Comparison of ENCODE assay signal across 25 cellular contexts in genomic region chr5:174402224-174402812, GRCh38.
DNase-seq lines count a peak whose midpoint lies in the region; ATAC-seq, FAIRE-seq and TF ChIP-seq lines count a peak whose summit lies in the region.
"Had no signal": no experiment of that assay in that cellular context is flagged by ENCODE, and none has a peak within 500 bp of the region (broad histone marks: within the 10 kb centered on the region; RNA-seq: fewer than 3 reads in every experiment).

No MANE protein-coding gene starts in this region.

- peaks cover 19% of the 10 kb centered on the region for H3K27me3 ChIP-seq in AG04450 (ENCODE audit: control insufficient read depth, insufficient read depth, low read length)
- no peaks in the 10 kb centered on the region for H3K27me3 ChIP-seq in RWPE2 (ENCODE audit: insufficient read depth, poor library complexity, severe bottlenecking)
- H3K27me3 ChIP-seq: vagina had no signal

- CTCF ChIA-PET in AG04450 (lab: Charles Lee) (interaction anchor here (0.5 to 1.7 kb wide), 6 partner anchors 11 to 392 kb away, joined by 3 to 11 read pairs (median 4); partner anchors contain the start of gene NSG2), HEK293 (lab: Yijun Ruan, JAX) (interaction anchor here (0.6 to 1.3 kb wide), 5 partner anchors 17 to 1734 kb away, joined by 3 to 5 read pairs (median 3); no protein-coding TSS in a partner anchor)

- DNase-seq in AG04450 (ENCODE audit: low read depth, low spot score) (no peak), RWPE2 (ENCODE audit: low spot score) (no peak), fibroblast of the aortic adventitia (ENCODE audit: low read depth) (peak; percentile 25), SK-N-DZ (ENCODE audit: low spot score) (no peak), GM12892 (ENCODE audit: insufficient read length) (no peak)
- DNase-seq in activated naive CD4-positive, alpha-beta T cell treated with Interleukin-2 at 50 U/mL for 16 hours: no peak
- DNase-seq: ACHN; activated CD4-positive, alpha-beta T cell treated with anti-CD3 and anti-CD28 coated beads for 1 hour; activated naive CD4-positive, alpha-beta T cell treated with anti-CD3 and anti-CD28 coated beads for 36 hours; activated T-cell treated with anti-CD3 and anti-CD28 coated beads, Interleukin-2, amount 50 U/mL, for 4 hours; amygdala; heart right ventricle; mucosa of descending colon; NCI-H1694 treated with DMSO at 0.1 percent for 48 hours; NCI-H226; NCI-H82; T-helper 9 cell had no signal

- POLR2A ChIA-PET in AG04450 (lab: Yijun Ruan, JAX): interaction anchor here (0.7 kb wide), 1 partner anchor 391 kb away, joined by 6 read pairs; no protein-coding TSS in a partner anchor
- POLR2A ChIA-PET in HEK293 (lab: Yijun Ruan, JAX): interaction anchor here (0.7 to 1.3 kb wide), 4 partner anchors 8 to 60 kb away, joined by 3 to 4 read pairs (median 4); no protein-coding TSS in a partner anchor

- ATAC-seq in RWPE2 (ENCODE audit: low read depth) (peak; percentile 36; the same call in 1 of the 3 replicates), GM21526 (IDR thresholded peaks at IDR 0.05; ENCODE audit: low FRiP score, unreplicated experiment) (no peak)
- ATAC-seq: activated T-cell treated with anti-CD3 and anti-CD28 coated beads, Interleukin-2, amount 50 U/mL, for 4 hours; heart right ventricle; K562; left lobe of liver; mucosa of descending colon had no signal

- no peaks in the 10 kb centered on the region for H3K9me3 ChIP-seq in AG04450 (ENCODE audit: control insufficient read depth, insufficient read depth, low read length)
- no peaks in the 10 kb centered on the region for H3K9me3 ChIP-seq in HEK293 (ENCODE audit: control insufficient read depth, insufficient read depth, low read depth, low read length)
- H3K9me3 ChIP-seq in RWPE2 (ENCODE audit: severe bottlenecking): no peaks in the 10 kb centered on the region
- H3K9me3 ChIP-seq: HAP-1, heart right ventricle, mucosa of descending colon, prostate gland, suprapubic skin, vagina had no signal

- H3K4me3 ChIP-seq in AG04450 (ENCODE audit: low read depth, low read length) (no peak overlapping the region), HEK293 (ENCODE audit: low read depth, low read length) (no peak overlapping the region), RWPE2 (ENCODE audit: severe bottlenecking) (no peak overlapping the region), fibroblast of the aortic adventitia (ENCODE audit: low read depth, low read length) (no peak overlapping the region)
- H3K4me3 ChIP-seq: HAP-1, heart right ventricle, K562, mucosa of descending colon, prostate gland, suprapubic skin, vagina had no signal

- no peak for FAIRE-seq in GM12892 (lab: Jason Lieb, UNC)
- FAIRE-seq: K562 had no signal

- no peaks in the 10 kb centered on the region for H3K36me3 ChIP-seq in HEK293 (ENCODE audit: control insufficient read depth in 2 of 2, insufficient read depth in 1 of 2, low read length in 2 of 2)
- no peaks in the 10 kb centered on the region for H3K36me3 ChIP-seq in RWPE2 (ENCODE audit: low read depth)
- H3K36me3 ChIP-seq: HAP-1, heart right ventricle, prostate gland, suprapubic skin, vagina had no signal

- H3K4me1 ChIP-seq in HEK293 (ENCODE audit: control insufficient read depth, insufficient read depth, low read length) (peaks cover 14% of the 10 kb centered on the region), RWPE2 (ENCODE audit: insufficient read depth, poor library complexity, severe bottlenecking) (no peaks in the 10 kb centered on the region)
- H3K4me1 ChIP-seq: HAP-1, heart right ventricle, prostate gland, suprapubic skin, vagina had no signal

- no peak overlapping the region for H3K27ac ChIP-seq in AG04450 (ENCODE audit: low read depth, low read length)
- peak overlapping the region; percentile 48; the same call in 1 of the 2 replicates for H3K27ac ChIP-seq in HEK293 (ENCODE audit: extremely low read depth, low read depth, low read length)
- no peak overlapping the region for H3K27ac ChIP-seq in RWPE2 (ENCODE audit: poor library complexity, severe bottlenecking)
- H3K27ac ChIP-seq: heart right ventricle, prostate gland, suprapubic skin, vagina had no signal

- TF ChIP-seq CTCF in AG04450 (IDR thresholded peaks at IDR 0.05; ENCODE audit: low read depth, low read length) (peak; percentile 21; the same call in 1 of the 2 replicates), HEK293 (tag by site-specific recombination; IDR thresholded peaks at IDR 0.05) (no peak), RWPE2 (IDR thresholded peaks at IDR 0.05; ENCODE audit: poor library complexity, severe bottlenecking) (peak; percentile 35), fibroblast of the aortic adventitia (IDR thresholded peaks at IDR 0.05; ENCODE audit: insufficient read depth, low read length) (no peak)

- TF ChIP-seq POLR2A in GM12892 (IDR thresholded peaks at IDR 0.05; ENCODE audit: low read depth, low read length): no peak

TF ChIP-seq in HEK293, 187 proteins besides CTCF, POLR2A, EP300 and RAD21:
- TF ChIP-seq PRDM10 (tag by site-specific recombination; IDR thresholded peaks at IDR 0.05) (no peak), SCRT1 (tag by site-specific recombination; IDR thresholded peaks at IDR 0.05; ENCODE audit: borderline replicate concordance) (0 out of 2 replicates have a peak, but pooled peaks have one; percentile 10), ZNF747 (tag by site-specific recombination; IDR thresholded peaks at IDR 0.05) (no peak), ZNF621 (tag by site-specific recombination; IDR thresholded peaks at IDR 0.05) (no peak), ZNF292 (tag by site-specific recombination; IDR thresholded peaks at IDR 0.05; ENCODE audit: borderline replicate concordance, low read depth) (no peak), ZBTB21 (tag by site-specific recombination; IDR thresholded peaks at IDR 0.05) (no peak), SCRT2 (tag by site-specific recombination; IDR thresholded peaks at IDR 0.05) (peak; percentile 66), ZNF768 (tag by site-specific recombination; IDR thresholded peaks at IDR 0.05) (0 out of 2 replicates have a peak, but pooled peaks have one; percentile 16), ZNF692 (tag by site-specific recombination; IDR thresholded peaks at IDR 0.05) (no peak), ZNF571 (tag by site-specific recombination; IDR thresholded peaks at IDR 0.05) (no peak), KLF8 (tag by site-specific recombination; IDR thresholded peaks at IDR 0.05) (no peak), ZNF473 (tag by site-specific recombination; IDR thresholded peaks at IDR 0.05) (no peak), GLI4 (tag by site-specific recombination; IDR thresholded peaks at IDR 0.05) (no peak)

Comparison
In these comparisons a context has a peak if more than half of its experiments do, and no peak if none do; other contexts are left out.
1. CTCF ChIP-seq: peak in AG04450 (single experiment) and RWPE2 (single experiment); none in HEK293 (single experiment) and fibroblast of the aortic adventitia (single experiment).